ENCODE assay signal across 14 cellular contexts in genomic region chr11:126366064-126366822, GRCh38. TPM values are rescaled to one million over a fixed set of nuclear protein-coding genes. Genes with fewer than 3 reads are reported as not detected.
DNase-seq lines count a peak whose midpoint lies in the region; ATAC-seq, FAIRE-seq and TF ChIP-seq lines count a peak whose summit lies in the region.
"Had no signal": no experiment of that assay in that cellular context is flagged by ENCODE, and none has a peak within 500 bp of the region (broad histone marks: within the 10 kb centered on the region; RNA-seq: fewer than 3 reads in every experiment).

No MANE protein-coding gene starts in this region.

- no peak overlapping the region for H3K14ac ChIP-seq in H1 (ENCODE audit: insufficient read length)

- no peaks in the 10 kb centered on the region for H4K20me1 ChIP-seq in H1 (replicated peaks in 1 of 2; ENCODE audit: control insufficient read depth in 1 of 2, insufficient read depth in 2 of 2, low read length in 2 of 2)

- no peak overlapping the region; the same call in 1 of the 2 replicates for H3K18ac ChIP-seq in H1 (ENCODE audit: extremely low read depth, low read length)

- intact Hi-C loops in thyroid gland (cut with DNase I), result no loop called here

- no peak overlapping the region for H4K5ac ChIP-seq in H1 (ENCODE audit: insufficient read length, low read depth, low read length)

- H3K4ac ChIP-seq in H1 (replicated peaks; ENCODE audit: insufficient read length, low read depth, low read length), result no peak overlapping the region

- CTCF ChIA-PET in H1 (lab: Charles Lee; ENCODE audit: partially characterized antibody), result interaction anchor here (1.0 to 1.3 kb wide), 3 partner anchors 9 to 114 kb away, joined by 3 to 6 read pairs (median 3); no protein-coding TSS in a partner anchor

- H3K56ac ChIP-seq in H1 (replicated peaks; ENCODE audit: insufficient read length, low read depth, low read length), result no peak overlapping the region

- H2BK20ac ChIP-seq in H1 (ENCODE audit: low read length), result no peak overlapping the region

- H3K9me3 ChIP-seq in H1 (ENCODE audit: insufficient read depth in 2 of 2, low read depth in 1 of 2, low read length in 1 of 2) (no peaks in the 10 kb centered on the region), thyroid gland (no peaks in the 10 kb centered on the region)

- H4K8ac ChIP-seq in H1 (ENCODE audit: extremely low read depth, insufficient read depth, low read length), result peak overlapping the region; percentile 71; the same call in 1 of the 2 replicates

- H3K79me2 ChIP-seq in H1 (ENCODE audit: control insufficient read depth in 1 of 2, insufficient read depth in 2 of 2, low read length in 2 of 2), result peaks cover 2 to 10% of the 10 kb centered on the region in 2 experiments; a peak in 3 of 4 replicates

- peaks cover 21% of the 10 kb centered on the region for H3K4me1 Mint-ChIP-seq in mesothelial cell of epicardium
- H3K4me1 Mint-ChIP-seq: activated naive CD8-positive, alpha-beta T cell treated with anti-CD3 and anti-CD28 coated beads, Interleukin-2, amount 50 U/mL, for 24 hours had no signal

- H3K4me3 ChIP-seq in H1 (ENCODE audit: extremely low read depth in 1 of 4, insufficient read depth in 2 of 4, low read depth in 3 of 4, low read length in 4 of 4) (no peak overlapping the region; a peak in 1 of 8 replicates), thyroid gland (replicated peaks in 1 of 3) (no peak overlapping the region)
- H3K4me3 ChIP-seq: GM23248 had no signal

- no peaks in the 10 kb centered on the region for H3K27me3 Mint-ChIP-seq in mesothelial cell of epicardium (ENCODE audit: low read depth)
- H3K27me3 Mint-ChIP-seq: activated naive CD8-positive, alpha-beta T cell treated with anti-CD3 and anti-CD28 coated beads, Interleukin-2, amount 50 U/mL, for 24 hours had no signal

- DNase-seq in NCI-H345 (lab: John Stamatoyannopoulos, UW), result peak; percentile 55
- DNase-seq in NCI-H345 treated with DMSO at 0.1 percent for 48 hours (lab: John Stamatoyannopoulos, UW; ENCODE audit: unreplicated experiment), result no peak
- DNase-seq in H1 (ENCODE audit: low read depth in 1 of 2, low spot score in 2 of 2), result peak in 1 of 2 experiments; percentile 48
- no peak for DNase-seq in mesothelial cell of epicardium (ENCODE audit: low spot score in 2 of 2, unreplicated experiment in 2 of 2)
- DNase-seq in thyroid gland, result peak; percentile 30 to 32
- no peak for DNase-seq in SIG-M5 (lab: John Stamatoyannopoulos, UW)
- DNase-seq in GM12891 (ENCODE audit: insufficient read length, low spot score), result no peak
- DNase-seq: ACHN; activated CD4-positive, alpha-beta T cell treated with anti-CD3 and anti-CD28 coated beads, Interleukin-2, amount 50 U/mL, for 1 hour; activated naive CD8-positive, alpha-beta T cell treated with anti-CD3 and anti-CD28 coated beads, Interleukin-2, amount 50 U/mL, for 24 hours; effector memory CD4-positive, alpha-beta T cell; GM23248; NCI-H748 treated with DMSO at 0.1 percent for 48 hours had no signal

- no peak overlapping the region; the same call in 1 of the 2 replicates for H2BK12ac ChIP-seq in H1 (ENCODE audit: low read depth, low read length)

- no peak for TF ChIP-seq POLR2A in H1 (IDR thresholded peaks at IDR 0.05; ENCODE audit: control extremely low read depth in 1 of 2, low read depth in 2 of 2, low read length in 2 of 2)
- TF ChIP-seq POLR2A in thyroid gland (IDR thresholded peaks at IDR 0.05), result no peak
- TF ChIP-seq POLR2A in GM12891 (IDR thresholded peaks at IDR 0.05; ENCODE audit: low read depth, low read length), result no peak

- H3K27me3 ChIP-seq in H1 (replicated peaks in 1 of 4; ENCODE audit: control insufficient read depth in 3 of 4, extremely low read depth in 1 of 4, insufficient read depth in 3 of 4, low read length in 3 of 4) (no peaks in the 10 kb centered on the region), thyroid gland (no peaks in the 10 kb centered on the region)

- no peak overlapping the region; the same call in 1 of the 2 replicates for H2AK5ac ChIP-seq in H1 (ENCODE audit: low read depth, low read length)

- no peaks in the 10 kb centered on the region for H3K36me3 Mint-ChIP-seq in mesothelial cell of epicardium

- no peak for TF ChIP-seq RAD21 in H1 (IDR thresholded peaks at IDR 0.05 in 1 of 2, conservative IDR thresholded peaks at IDR 0.05 in 1 of 2; ENCODE audit: low read depth in 2 of 2, low read length in 2 of 2)

- TF ChIP-seq EP300 in H1 (IDR thresholded peaks at IDR 0.05; ENCODE audit: borderline replicate concordance in 1 of 2, low read depth in 2 of 2, low read length in 2 of 2), result no peak

- H2BK120ac ChIP-seq in H1 (replicated peaks; ENCODE audit: low read depth, low read length), result no peak overlapping the region

- H3K9me3 Mint-ChIP-seq in mesothelial cell of epicardium, result no peaks in the 10 kb centered on the region
- H3K9me3 Mint-ChIP-seq: activated naive CD8-positive, alpha-beta T cell treated with anti-CD3 and anti-CD28 coated beads, Interleukin-2, amount 50 U/mL, for 24 hours had no signal

- no peak overlapping the region for H2AFZ ChIP-seq in H1 (ENCODE audit: low read length)
- H2AFZ ChIP-seq: GM23248 had no signal

- H2BK5ac ChIP-seq in H1 (ENCODE audit: low read depth, low read length), result peak overlapping the region; percentile 52; the same call in 1 of the 2 replicates

- H3K4me2 ChIP-seq in H1 (ENCODE audit: insufficient read depth in 1 of 2, low read depth in 2 of 2, low read length in 2 of 2), result peak overlapping the region in 1 of 2 experiments; percentile 11; a peak in 1 of 4 replicates

- WGBS in H1 (ENCODE audit: extremely low coverage in 1 of 2, insufficient coverage in 1 of 2, insufficient read length in 1 of 2, insufficient replicate concordance in 2 of 2, low coverage in 1 of 2, low lambda C conversion rate in 2 of 2, missing lambda C conversion rate in 1 of 2), 2 experiments, result 83% methylated on average over 15 of the region's 19 CpGs; no CpG with 5 or more reads in 1 of the 2 experiments
- 65 to 66% methylated on average over 13 to 16 of the region's 19 CpGs for WGBS in thyroid gland, 2 donors

- no peak for ATAC-seq in SK-N-SH treated with all-trans-retinoic acid at 6 μM for 48 hours

- peaks cover 3% of the 10 kb centered on the region for H3K79me1 ChIP-seq in H1 (ENCODE audit: low read depth, low read length)

- TF ChIP-seq CTCF in H1 (IDR thresholded peaks at IDR 0.05; ENCODE audit: control extremely low read depth in 1 of 3, insufficient read depth in 1 of 3, low read depth in 1 of 3, low read length in 3 of 3), result no peak
- TF ChIP-seq CTCF in mesothelial cell of epicardium (IDR thresholded peaks at IDR 0.05; ENCODE audit: unreplicated experiment), result no peak
- TF ChIP-seq CTCF in thyroid gland (IDR thresholded peaks at IDR 0.05), result no peak

- H3K23me2 ChIP-seq in H1 (ENCODE audit: low read depth, low read length), result no peaks in the 10 kb centered on the region

- H4K91ac ChIP-seq in H1 (replicated peaks; ENCODE audit: insufficient read length, low read length), result peak overlapping the region; percentile 54

- H3K9ac ChIP-seq in H1 (replicated peaks in 1 of 4; ENCODE audit: extremely low read depth in 1 of 4, low read depth in 3 of 4, low read length in 3 of 4), result no peak overlapping the region
- H3K9ac ChIP-seq: GM23248 had no signal

- peak overlapping the region; percentile 16 for H3K4me3 Mint-ChIP-seq in mesothelial cell of epicardium
- H3K4me3 Mint-ChIP-seq: activated naive CD8-positive, alpha-beta T cell treated with anti-CD3 and anti-CD28 coated beads, Interleukin-2, amount 50 U/mL, for 24 hours had no signal

- POLR2A ChIA-PET in H1 (lab: Charles Lee; ENCODE audit: partially characterized antibody), result no interaction called here

- H3K27ac Mint-ChIP-seq in mesothelial cell of epicardium, result peak overlapping the region; percentile 74
- H3K27ac Mint-ChIP-seq: activated naive CD8-positive, alpha-beta T cell treated with anti-CD3 and anti-CD28 coated beads, Interleukin-2, amount 50 U/mL, for 24 hours had no signal

- no peak overlapping the region for H2BK15ac ChIP-seq in H1 (ENCODE audit: low read length)

- no peak for FAIRE-seq in H1 (lab: Jason Lieb, UNC)
- FAIRE-seq in GM12891 (lab: Jason Lieb, UNC), result no peak

- no peaks in the 10 kb centered on the region for H3K36me3 ChIP-seq in H1 (ENCODE audit: control insufficient read depth in 2 of 4, insufficient read depth in 4 of 4, low read length in 3 of 4)
- H3K36me3 ChIP-seq in thyroid gland, result no peaks in the 10 kb centered on the region

- H3K4me1 ChIP-seq in H1 (replicated peaks in 1 of 4; ENCODE audit: control insufficient read depth in 3 of 4, insufficient read depth in 4 of 4, low read length in 3 of 4), result peaks cover 0 to 26% (median 6%) of the 10 kb centered on the region in 4 experiments; a peak in 5 of 7 replicates
- H3K4me1 ChIP-seq in thyroid gland, result peaks cover 11 to 21% of the 10 kb centered on the region in 2 donors

- H3K23ac ChIP-seq in H1 (ENCODE audit: insufficient read length), result no peak overlapping the region

- no peak overlapping the region for H3K27ac ChIP-seq in H1 (ENCODE audit: low read depth, low read length)
- H3K27ac ChIP-seq in thyroid gland, result peak overlapping the region in 2 of 3 donors; percentile 43 to 61
- H3K27ac ChIP-seq: GM23248 had no signal

TF ChIP-seq in H1, 55 proteins besides CTCF, POLR2A, EP300 and RAD21:
- TF ChIP-seq EGR1 (IDR thresholded peaks at IDR 0.05; ENCODE audit: borderline replicate concordance, low read depth, low read length) (no peak), MAFK (IDR thresholded peaks at IDR 0.05; ENCODE audit: low read depth, low read length) (no peak)

TF ChIP-seq in SK-N-SH treated with all-trans-retinoic acid at 6 μM for 48 hours, 23 proteins besides CTCF, POLR2A, EP300 and RAD21 (continues in another document):
- no peak for TF ChIP-seq ZC3H10 (CRISPR knock-in tag; IDR thresholded peaks at IDR 0.05)

TF ChIP-seq in GM12891, 5 proteins besides CTCF, POLR2A, EP300 and RAD21:
- TF ChIP-seq POU2F2 (IDR thresholded peaks at IDR 0.05; ENCODE audit: low read depth, low read length), result no peak
- no peak for TF ChIP-seq SPI1 (IDR thresholded peaks at IDR 0.05; ENCODE audit: low read depth, low read length)

RNA-seq across cellular contexts. Expression of gene ST3GAL4, which starts 10.8 kb away (rescaled TPM):
- 15.6 and 16.0 TPM in 2 replicates for total RNA-seq in H1 (2021; fragmentation: NEBNext Ultra II Directional; extraction: Animal tissue kit (Norgen Biotek cat#: 25700))
- polyA plus RNA-seq in H1 (2011; rRNA removed), result 20.0 and 21.0 TPM in 2 replicates
- 18.8 TPM for polyA plus RNA-seq in H1 (2011; cell fraction: cytosol; rRNA removed)
- 27.9 TPM for polyA plus RNA-seq in H1 (2011; cell fraction: nucleus; rRNA removed)
- 12.9 to 18.6 TPM (median 15.3 TPM) in 4 replicates for polyA plus RNA-seq in H1 (2012, experiment 1 of 2)
- 18.2 TPM for polyA plus RNA-seq in H1 (2012, experiment 2 of 2)
- polyA plus RNA-seq in H1 (2013, experiment 1 of 2), result 12.5 TPM
- polyA plus RNA-seq in H1 (2013, experiment 2 of 2), result 12.9 TPM
- 15.7 and 16.0 TPM in 2 replicates for polyA minus RNA-seq in H1 (2011; rRNA and poly(A)+ RNA removed)
- 5.8 TPM for polyA minus RNA-seq in H1 (2011; cell fraction: cytosol; rRNA and poly(A)+ RNA removed)
- 14.6 TPM for polyA minus RNA-seq in H1 (2011; cell fraction: nucleus; rRNA and poly(A)+ RNA removed)
- 15.6 to 17.4 TPM (median 16.4 TPM) in 3 replicates for total RNA-seq in mesothelial cell of epicardium
- total RNA-seq in thyroid gland, result 10 to 100 TPM in 3 of 4 donors, 1 to 10 TPM in 1; 5.3 to 33.9 (median 26.4) TPM
- polyA plus RNA-seq in GM12891 (2012; ENCODE audit: low read depth, missing spikeins), result 3.5 TPM

Comparison
In these comparisons a context has a peak if more than half of its experiments do, and no peak if none do; other contexts are left out.
1. DNase-seq: peak in NCI-H345 (single experiment) and thyroid gland (2 of 2); none in NCI-H345 treated with DMSO at 0.1 percent for 48 hours (single experiment), mesothelial cell of epicardium (0 of 2), SIG-M5 (single experiment) and GM12891 (single experiment).